Comparison of ENCODE assay signal across 8 cellular contexts in genomic region chr17:17300624-17301568, GRCh38. TPM values are rescaled to one million over a fixed set of nuclear protein-coding genes. Genes with fewer than 3 reads are reported as not detected.
DNase-seq lines count a peak whose midpoint lies in the region; ATAC-seq, FAIRE-seq and TF ChIP-seq lines count a peak whose summit lies in the region.

No MANE protein-coding gene starts in this region.

- intact Hi-C loops in pancreas (cut with DNase I) = no loop called here

- no peaks in the 10 kb centered on the region for H3K36me3 Mint-ChIP-seq in activated T-helper 17 cell treated with anti-CD3 and anti-CD28 coated beads, Interleukin-2, amount 50 U/mL, for 72 hours (ENCODE audit: low read depth)

- H3K36me3 ChIP-seq in NT2/D1 (ENCODE audit: insufficient read depth, insufficient read length, low read length) (no peaks in the 10 kb centered on the region), pancreas (no peaks in the 10 kb centered on the region)

- H3K4me1 ChIP-seq in NT2/D1 (ENCODE audit: insufficient read depth, insufficient read length) (peaks cover 3% of the 10 kb centered on the region), pancreas (peaks cover 0 to 3% (median 0%) of the 10 kb centered on the region in 3 donors)

- H3K9me3 ChIP-seq in NT2/D1 (ENCODE audit: insufficient read depth, low read length) (no peaks in the 10 kb centered on the region), pancreas (no peaks in the 10 kb centered on the region)

- TF ChIP-seq CTCF in GM10266 (IDR thresholded peaks at IDR 0.05; ENCODE audit: control insufficient read depth, insufficient read depth, low read depth, missing control alignments) (no peak), pancreas (IDR thresholded peaks at IDR 0.05) (no peak)

- H3K4me3 ChIP-seq in NT2/D1 (ENCODE audit: insufficient read length, low read depth) = peak overlapping the region; percentile 82
- peak overlapping the region; percentile 5 to 50 (median 29) for H3K4me3 ChIP-seq in pancreas

- DNase-seq in GM10266 (ENCODE audit: extremely low spot score) (peak; percentile 63), NT2/D1 (ENCODE audit: low read depth, low spot score) (peak; percentile 66), glomerular visceral epithelial cell (ENCODE audit: extremely low spot score) (peak; percentile 67), pancreas (peak; percentile 45 to 83 (median 62)), NCI-H1436 (lab: John Stamatoyannopoulos, UW) (no peak)

- no peaks in the 10 kb centered on the region for H3K27me3 Mint-ChIP-seq in activated T-helper 17 cell treated with anti-CD3 and anti-CD28 coated beads, Interleukin-2, amount 50 U/mL, for 72 hours

- H3K27me3 ChIP-seq in NT2/D1 (ENCODE audit: insufficient read depth, insufficient read length) = peaks cover 10% of the 10 kb centered on the region
- no peaks in the 10 kb centered on the region for H3K27me3 ChIP-seq in pancreas

- peak overlapping the region; percentile 40 for H3K4me3 Mint-ChIP-seq in activated T-helper 17 cell treated with anti-CD3 and anti-CD28 coated beads, Interleukin-2, amount 50 U/mL, for 72 hours

- H3K27ac Mint-ChIP-seq in activated T-helper 17 cell treated with anti-CD3 and anti-CD28 coated beads, Interleukin-2, amount 50 U/mL, for 72 hours = no peak overlapping the region

- no peaks in the 10 kb centered on the region for H3K9me3 Mint-ChIP-seq in activated T-helper 17 cell treated with anti-CD3 and anti-CD28 coated beads, Interleukin-2, amount 50 U/mL, for 72 hours

- H3K27ac ChIP-seq in pancreas = peak overlapping the region in 1 of 4 donors; percentile 31

- peaks cover 19% of the 10 kb centered on the region for H3K4me1 Mint-ChIP-seq in activated T-helper 17 cell treated with anti-CD3 and anti-CD28 coated beads, Interleukin-2, amount 50 U/mL, for 72 hours

- WGBS in pancreas, 2 donors = 13 to 15% methylated on average over 34 to 35 of the region's 35 CpGs

- ATAC-seq in activated T-helper 17 cell treated with anti-CD3 and anti-CD28 coated beads, Interleukin-2, amount 50 U/mL, for 72 hours (replicated peaks) = peak; percentile 54
- ATAC-seq in pancreas (peak; percentile 68 to 81 (median 73)), GM19351 (IDR thresholded peaks at IDR 0.05; ENCODE audit: unreplicated experiment) (no peak), GM21423 (IDR thresholded peaks at IDR 0.05; ENCODE audit: unreplicated experiment) (no peak)

- peak overlapping the region; percentile 83 for H3K9ac ChIP-seq in NT2/D1 (ENCODE audit: insufficient read length, low read depth)

- no peak for FAIRE-seq in pancreas (lab: Jason Lieb, UNC)

RNA-seq across cellular contexts. Expression of gene NT5M, which starts 2.3 kb away (rescaled TPM):
- total RNA-seq in activated T-helper 17 cell treated with anti-CD3 and anti-CD28 coated beads, Interleukin-2, amount 50 U/mL, for 72 hours = 1 to 10 TPM; 2.4 to 3.3 TPM
- 1 to 10 TPM in 3 of 6 donors, under 1 TPM in 3; 0.83 to 1.7 (median 1.1) TPM for total RNA-seq in pancreas
- 1 to 10 TPM; 2.9 to 3.3 TPM for polyA plus RNA-seq in pancreas

RNA-seq across cellular contexts. Expression of gene COPS3, which starts 19.9 kb away (rescaled TPM):
- 100 to 1,000 TPM in 1 of 2 donors, 10 to 100 TPM in 1; 63.0 to 116 TPM for total RNA-seq in activated T-helper 17 cell treated with anti-CD3 and anti-CD28 coated beads, Interleukin-2, amount 50 U/mL, for 72 hours
- 10 to 100 TPM; 24.7 to 51.1 (median 31.5) TPM for total RNA-seq in pancreas
- polyA plus RNA-seq in pancreas = 10 to 100 TPM; 17.6 to 37.9 TPM

Comparison
In these comparisons a context has a peak if more than half of its experiments do, and no peak if none do; other contexts are left out.
1. ATAC-seq: peak in activated T-helper 17 cell treated with anti-CD3 and anti-CD28 coated beads, Interleukin-2, amount 50 U/mL, for 72 hours (single experiment) and pancreas (4 of 4); none in GM19351 (single experiment) and GM21423 (single experiment).